In the genomic region with DNA sequence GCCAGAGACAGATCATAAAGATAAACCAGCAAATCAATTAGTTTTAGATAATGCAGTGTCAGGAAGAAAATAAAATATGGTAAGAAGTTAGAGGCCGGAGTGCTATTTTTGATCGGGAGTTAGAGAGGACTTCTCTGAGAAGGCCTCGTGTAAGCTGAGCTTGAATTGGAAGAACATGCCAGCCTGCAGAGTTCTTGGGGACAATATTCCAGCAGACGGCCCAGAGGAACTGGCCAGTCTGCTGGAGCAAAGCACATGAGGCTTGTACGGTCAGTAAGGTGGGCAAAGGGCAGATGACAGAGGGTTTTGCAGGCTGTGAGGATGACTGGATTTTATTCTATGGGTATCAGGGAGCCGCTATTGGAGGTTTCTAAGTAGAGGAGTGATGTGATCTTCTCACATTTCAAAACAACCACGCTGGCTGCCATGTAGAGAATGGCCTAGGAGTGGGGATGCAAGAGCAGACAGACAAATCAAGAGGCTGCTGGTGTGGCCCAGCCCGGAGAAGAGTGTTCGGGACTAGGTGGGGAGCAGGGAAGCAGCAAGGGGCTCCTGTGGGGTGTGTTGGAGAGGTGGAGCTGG, we compare ENCODE assay signal across 16 cellular contexts.
DNase-seq lines count a peak whose midpoint lies in the region; ATAC-seq and TF ChIP-seq lines count a peak whose summit lies in the region.
"Had no signal": no experiment of that assay in that cellular context is flagged by ENCODE, and none has a peak within 500 bp of the region (broad histone marks: within the 10 kb centered on the region; RNA-seq: fewer than 3 reads in every experiment).

No MANE protein-coding gene starts in this region.

- H3K9me3 ChIP-seq in HEK293 (ENCODE audit: control insufficient read depth, insufficient read depth, low read depth, low read length) (no peaks in the 10 kb centered on the region), T-helper 17 cell (ENCODE audit: control insufficient read depth, low read length, poor library complexity, severe bottlenecking) (no peaks in the 10 kb centered on the region), gastroesophageal sphincter (no peaks in the 10 kb centered on the region)
- H3K9me3 ChIP-seq: A549, BE2C, HAP-1 had no signal

- TF ChIP-seq EP300 in gastroesophageal sphincter (IDR thresholded peaks at IDR 0.05): no peak

- 90 to 97% methylated on average over 5 to 9 of the region's 9 CpGs for WGBS in gastroesophageal sphincter (ENCODE audit: low coverage in 1 of 2), 2 donors

- POLR2A ChIA-PET in HEK293 (lab: Yijun Ruan, JAX): no interaction called here

- peaks cover 12% of the 10 kb centered on the region for H3K36me3 Mint-ChIP-seq in T-helper 17 cell (ENCODE audit: low read depth)
- no peaks in the 10 kb centered on the region for H3K36me3 Mint-ChIP-seq in mesothelial cell of epicardium
- H3K36me3 Mint-ChIP-seq in type B pancreatic cell: no peaks in the 10 kb centered on the region
- H3K36me3 Mint-ChIP-seq: CD4-positive, alpha-beta memory T cell had no signal

- no peak for TF ChIP-seq CTCF in HEK293 (tag by site-specific recombination; IDR thresholded peaks at IDR 0.05)
- TF ChIP-seq CTCF in mesothelial cell of epicardium (IDR thresholded peaks at IDR 0.05; ENCODE audit: unreplicated experiment): no peak
- no peak for TF ChIP-seq CTCF in type B pancreatic cell (conservative IDR thresholded peaks at IDR 0.05)
- no peak for TF ChIP-seq CTCF in gastroesophageal sphincter (IDR thresholded peaks at IDR 0.05)

- H3K27me3 ChIP-seq in gastroesophageal sphincter: no peaks in the 10 kb centered on the region
- H3K27me3 ChIP-seq: BE2C had no signal

- H3K4me1 ChIP-seq in HEK293 (ENCODE audit: control insufficient read depth, insufficient read depth, low read length) (no peaks in the 10 kb centered on the region), gastroesophageal sphincter (peaks cover 0 to 23% (median under 1%) of the 10 kb centered on the region in 3 donors)
- H3K4me1 ChIP-seq: A549, HAP-1 had no signal

- ATAC-seq in T-helper 17 cell (no peak), gastroesophageal sphincter (no peak)
- ATAC-seq: A549, HepG2 had no signal

- H3K27ac Mint-ChIP-seq in T-helper 17 cell (peak overlapping the region; percentile 37), mesothelial cell of epicardium (peak overlapping the region; percentile 7), type B pancreatic cell (peak overlapping the region; percentile 1)
- H3K27ac Mint-ChIP-seq: CD4-positive, alpha-beta memory T cell; HFFc6 had no signal

- no peak overlapping the region for H3K4me3 ChIP-seq in HEK293 (ENCODE audit: low read depth, low read length)
- H3K4me3 ChIP-seq in gastroesophageal sphincter: no peak overlapping the region
- H3K4me3 ChIP-seq: A549, HAP-1 had no signal

- H3K4me1 Mint-ChIP-seq in T-helper 17 cell (peaks cover 18% of the 10 kb centered on the region), mesothelial cell of epicardium (peaks cover 69% of the 10 kb centered on the region), type B pancreatic cell (ENCODE audit: unreplicated experiment) (peaks cover 61% of the 10 kb centered on the region)

- TF ChIP-seq POLR2A in gastroesophageal sphincter (IDR thresholded peaks at IDR 0.05): no peak

- CTCF ChIA-PET in HEK293 (lab: Yijun Ruan, JAX): no interaction called here

- DNase-seq in T-helper 17 cell (no peak), mesothelial cell of epicardium (ENCODE audit: low spot score in 2 of 2, unreplicated experiment in 2 of 2) (no peak), type B pancreatic cell (ENCODE audit: extremely low spot score, unreplicated experiment) (no peak), NCI-H1048 (lab: John Stamatoyannopoulos, UW) (no peak)
- DNase-seq: BE2C; CD4-positive, alpha-beta memory T cell; DMS153; DMS79 treated with DMSO at 0.1 percent for 48 hours; GOT3; HFFc6 had no signal

- H3K27me3 Mint-ChIP-seq in T-helper 17 cell (peaks cover 77% of the 10 kb centered on the region), mesothelial cell of epicardium (ENCODE audit: low read depth) (no peaks in the 10 kb centered on the region), type B pancreatic cell (no peaks in the 10 kb centered on the region)

- H3K36me3 ChIP-seq in HEK293 (ENCODE audit: control insufficient read depth in 2 of 2, insufficient read depth in 1 of 2, low read length in 2 of 2) (no peaks in the 10 kb centered on the region), gastroesophageal sphincter (no peaks in the 10 kb centered on the region)
- H3K36me3 ChIP-seq: BE2C, HAP-1 had no signal

- H3K4me3 Mint-ChIP-seq in T-helper 17 cell (no peak overlapping the region), mesothelial cell of epicardium (no peak overlapping the region), type B pancreatic cell (no peak overlapping the region)
- H3K4me3 Mint-ChIP-seq: CD4-positive, alpha-beta memory T cell; HFFc6 had no signal

- no peak overlapping the region for H3K27ac ChIP-seq in HEK293 (ENCODE audit: extremely low read depth, low read depth, low read length)
- H3K27ac ChIP-seq in gastroesophageal sphincter: no peak overlapping the region
- H3K27ac ChIP-seq: A549, C4-2B had no signal

- H3K9me3 Mint-ChIP-seq in mesothelial cell of epicardium: no peaks in the 10 kb centered on the region
- H3K9me3 Mint-ChIP-seq in type B pancreatic cell: peaks cover 6% of the 10 kb centered on the region
- H3K9me3 Mint-ChIP-seq: CD4-positive, alpha-beta memory T cell; HFFc6 had no signal

TF ChIP-seq in HEK293, 187 proteins besides CTCF, POLR2A, EP300 and RAD21:
- TF ChIP-seq ZNF521 (tag by site-specific recombination; IDR thresholded peaks at IDR 0.05): no peak
- 0 out of 2 replicates have a peak, but pooled peaks have one; percentile 15 for TF ChIP-seq ZNF335 (tag by site-specific recombination; conservative IDR thresholded peaks at IDR 0.05)
TF ChIP-seq in HEK293: peak in this region for 1.
